Comparison of ENCODE assay signal across 9 cellular contexts in the genomic region with DNA sequence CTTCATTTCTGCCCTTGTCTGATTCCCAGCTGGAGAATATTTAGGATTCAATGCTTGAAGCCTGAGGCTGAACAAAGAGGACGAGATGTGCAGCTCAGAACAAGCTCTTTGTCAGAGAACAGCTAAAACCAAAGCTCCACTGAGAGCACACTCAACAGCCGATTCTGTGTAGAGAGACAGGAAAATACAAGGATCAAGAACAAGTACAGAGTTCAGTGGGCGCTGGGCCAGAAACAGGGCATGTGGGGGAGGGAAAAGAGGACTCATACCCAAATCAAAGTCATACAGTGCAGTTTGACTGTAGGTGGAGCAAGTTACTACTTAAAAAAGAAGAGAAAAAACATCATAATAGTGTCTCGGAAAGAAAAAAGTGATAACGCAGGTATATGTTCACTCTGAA. TPM values are rescaled to one million over a fixed set of nuclear protein-coding genes. Genes with fewer than 3 reads are reported as not detected.
A peak's percentile ranks its signal among the peaks of the same experiment; 100 is the strongest.
DNase-seq lines count a peak whose midpoint lies in the region; TF ChIP-seq lines count a peak whose summit lies in the region.
"Had no signal": no experiment of that assay in that cellular context is flagged by ENCODE, and none has a peak within 500 bp of the region (broad histone marks: within the 10 kb centered on the region; RNA-seq: fewer than 3 reads in every experiment).

Gene AGMO, minus strand, starts transcription at position 176 of the 400 bp plus-strand sequence.

- H3K27ac Mint-ChIP-seq in brain = peak within 1 kb of the TSS; percentile 0 to 49 (median 34)

- peak within 1 kb of the TSS; percentile 4 for H3K27ac ChIP-seq in stomach smooth muscle (ENCODE audit: low read length)
- H3K27ac ChIP-seq: VCaP had no signal

- DNase-seq in NCI-H146 (lab: John Stamatoyannopoulos, UW) (peak; percentile 80), hypothalamus (lab: John Stamatoyannopoulos, UW) (peak in 46 of 51 donors; percentile 1 to 86 (median 50)), GM10266 (ENCODE audit: extremely low spot score) (no peak), cerebellum (ENCODE audit: low spot score) (no peak), KBM-7 (no peak), AML-193 (lab: John Stamatoyannopoulos, UW) (no peak)

- in situ Hi-C loops in KBM-7 (cut with MboI; ENCODE audit: low pct_unique_long_range_greater_than_20kb, low sequenced_read_pairs) = no loop called here

- no peaks in the 10 kb centered on the region for H3K36me3 ChIP-seq in stomach smooth muscle (ENCODE audit: control insufficient read depth in 2 of 2, insufficient read depth in 2 of 2, low read length in 2 of 2)

- no peaks in the 10 kb centered on the region for H3K27me3 Mint-ChIP-seq in brain

- no peak within 1 kb of the TSS for H3K9ac ChIP-seq in stomach smooth muscle (ENCODE audit: low read length in 2 of 2)

- H3K4me1 ChIP-seq in stomach smooth muscle (ENCODE audit: control insufficient read depth, insufficient read depth, low read length) = no peaks in the 10 kb centered on the region

- no peaks in the 10 kb centered on the region for H3K9me3 Mint-ChIP-seq in brain

- H3K4me1 Mint-ChIP-seq in brain = peaks cover 26% of the 10 kb centered on the region

- no peaks in the 10 kb centered on the region for H3K27me3 ChIP-seq in stomach smooth muscle (ENCODE audit: control insufficient read depth in 1 of 2, insufficient read depth in 2 of 2, low read length in 2 of 2)

- no peaks in the 10 kb centered on the region for H3K9me3 ChIP-seq in stomach smooth muscle (ENCODE audit: control insufficient read depth in 2 of 2, low read length in 2 of 2)

- no peaks in the 10 kb centered on the region for H3K36me3 Mint-ChIP-seq in brain

- H3K4me3 ChIP-seq in stomach smooth muscle (ENCODE audit: low read length in 2 of 2) = no peak within 1 kb of the TSS

- no peak for TF ChIP-seq CTCF in brain (conservative IDR thresholded peaks at IDR 0.05)
- TF ChIP-seq CTCF in GM10266 (IDR thresholded peaks at IDR 0.05; ENCODE audit: control insufficient read depth, insufficient read depth, low read depth, missing control alignments) = no peak

- peak within 1 kb of the TSS in 3 of 5 experiments; percentile 2 to 37 (median 33) for H3K4me3 Mint-ChIP-seq in brain

RNA-seq across cellular contexts. Expression of gene AGMO, which starts in this region (rescaled TPM):
- 0.42 TPM for polyA plus RNA-seq in brain (ENCODE audit: insufficient read depth, low read depth, low replicate concordance)
- total RNA-seq in cerebellum = 0.64 TPM

Comparison
In these comparisons a context has a peak if more than half of its experiments do, and no peak if none do; other contexts are left out.
1. DNase-seq: peak in NCI-H146 (single experiment) and hypothalamus (46 of 51); none in GM10266 (single experiment), cerebellum (single experiment), KBM-7 (single experiment) and AML-193 (0 of 2).